In the genomic region with DNA sequence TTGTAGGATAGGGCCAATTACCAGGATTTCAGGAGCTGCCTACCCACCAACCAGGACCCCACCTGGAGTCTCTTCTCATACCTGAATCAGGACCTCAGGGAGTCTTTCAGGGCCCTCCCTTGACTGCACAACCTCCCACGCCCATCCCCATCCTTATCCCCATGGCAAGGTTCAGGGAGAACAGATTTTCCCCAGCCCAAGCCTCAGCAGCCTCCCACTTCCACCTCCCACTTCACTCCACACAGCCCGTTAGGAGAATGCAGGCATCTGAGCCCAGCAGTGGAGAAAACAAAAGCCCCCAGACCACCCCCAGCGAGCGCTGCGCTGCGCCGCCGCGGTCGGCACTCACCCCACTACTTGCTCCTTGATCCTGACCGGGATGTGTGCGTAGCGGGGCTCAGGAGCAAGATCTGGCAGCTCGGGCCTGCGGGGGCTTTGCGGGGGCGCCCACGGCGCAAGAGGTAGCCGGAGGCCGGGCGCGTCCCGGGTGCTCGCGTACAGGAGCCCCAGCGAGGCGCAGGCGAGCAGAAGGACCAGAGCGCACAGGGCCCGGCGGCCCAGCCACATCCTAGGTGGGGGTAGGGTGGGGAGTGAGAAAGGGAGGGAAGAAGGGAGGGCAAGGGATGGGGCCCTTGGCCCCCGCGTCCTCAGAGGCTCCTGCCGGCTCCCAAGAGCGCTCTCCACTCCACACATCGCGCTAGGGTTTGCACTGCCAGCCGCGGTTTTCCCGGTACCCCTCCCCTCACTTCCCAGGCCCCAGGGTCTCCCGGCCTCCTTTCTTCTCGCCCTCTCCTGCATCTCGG, we compare ENCODE assay signal across 8 cellular contexts. TPM values are rescaled to one million over a fixed set of nuclear protein-coding genes. Genes with fewer than 3 reads are reported as not detected.
A peak's percentile ranks its signal among the peaks of the same experiment; 100 is the strongest.
DNase-seq lines count a peak whose midpoint lies in the region; ATAC-seq and TF ChIP-seq lines count a peak whose summit lies in the region.

No MANE protein-coding gene starts in this region.

- H3K27ac Mint-ChIP-seq in CD14-positive monocyte (peak overlapping the region in 1 of 7 donors; percentile 18), chondrocyte (ENCODE audit: unreplicated experiment) (no peak overlapping the region)

- no peaks in the 10 kb centered on the region for H3K4me1 ChIP-seq in muscle layer of colon (ENCODE audit: insufficient read depth, low read length)

- no peaks in the 10 kb centered on the region for H3K9me3 ChIP-seq in MG63
- no peaks in the 10 kb centered on the region for H3K9me3 ChIP-seq in muscle layer of colon (ENCODE audit: low read length)

- peak overlapping the region; percentile 69 for H3K4me3 ChIP-seq in MG63
- H3K4me3 ChIP-seq in muscle layer of colon (ENCODE audit: low read depth in 1 of 2, low read length in 2 of 2) = peak overlapping the region; percentile 35 to 42

- H3K27ac ChIP-seq in muscle layer of colon (ENCODE audit: low read depth, low read length) = no peak overlapping the region

- H3K36me3 ChIP-seq in MG63 (no peaks in the 10 kb centered on the region), muscle layer of colon (ENCODE audit: insufficient read depth, low read length) (no peaks in the 10 kb centered on the region)

- intact Hi-C loops in CD14-positive monocyte (cut with micrococcal nuclease) = loop anchor here in 1 of 2 donors (5.0 kb wide), 1 partner anchor 174 kb away; a partner anchor contains a TSS

- H3K4me3 Mint-ChIP-seq in CD14-positive monocyte = peak overlapping the region; percentile 39 to 80
- peak overlapping the region; percentile 78 for H3K4me3 Mint-ChIP-seq in chondrocyte (ENCODE audit: unreplicated experiment)

- no peak for TF ChIP-seq CTCF in CD14-positive monocyte (IDR thresholded peaks at IDR 0.05)
- TF ChIP-seq CTCF in chondrocyte (IDR thresholded peaks at IDR 0.05) = no peak

- peaks cover 18% of the 10 kb centered on the region for H3K4me1 Mint-ChIP-seq in CD14-positive monocyte
- H3K4me1 Mint-ChIP-seq in chondrocyte (ENCODE audit: low read depth) = peaks cover 13% of the 10 kb centered on the region

- DNase-seq in CD14-positive monocyte (ENCODE audit: low spot score) = no peak
- DNase-seq in MG63 = no peak
- DNase-seq in chondrocyte (ENCODE audit: low spot score) = peak; percentile 80

- H3K36me3 Mint-ChIP-seq in CD14-positive monocyte = peaks cover 0 to 4% of the 10 kb centered on the region in 2 donors
- peaks cover 8% of the 10 kb centered on the region for H3K36me3 Mint-ChIP-seq in chondrocyte (ENCODE audit: low read depth)

- H3K9me3 Mint-ChIP-seq in CD14-positive monocyte (peaks cover 0 to 5% (median 2%) of the 10 kb centered on the region in 7 donors), chondrocyte (ENCODE audit: low read depth) (no peaks in the 10 kb centered on the region)

- H3K27me3 Mint-ChIP-seq in CD14-positive monocyte (ENCODE audit: low read depth in 3 of 3) = peaks cover 66 to 84% (median 68%) of the 10 kb centered on the region in 3 donors
- peaks cover 2% of the 10 kb centered on the region for H3K27me3 Mint-ChIP-seq in chondrocyte (ENCODE audit: low read depth)

- H3K27me3 ChIP-seq in MG63 = no peaks in the 10 kb centered on the region
- peaks cover 5 to 45% of the 10 kb centered on the region in 2 donors for H3K27me3 ChIP-seq in muscle layer of colon (ENCODE audit: control insufficient read depth in 1 of 2, insufficient read depth in 2 of 2, low read length in 2 of 2)

- ATAC-seq in GM19328 (IDR thresholded peaks at IDR 0.05; ENCODE audit: unreplicated experiment) (no peak), HG03342 (IDR thresholded peaks at IDR 0.05; ENCODE audit: unreplicated experiment) (no peak), GM18861 (IDR thresholded peaks at IDR 0.05; ENCODE audit: unreplicated experiment) (no peak), GM18870 (IDR thresholded peaks at IDR 0.05; ENCODE audit: unreplicated experiment) (no peak)

- H3K9ac ChIP-seq in muscle layer of colon (ENCODE audit: low read length) = no peak overlapping the region

RNA-seq across cellular contexts. Expression of a gene that starts 1.2 kb away (rescaled TPM):
- not detected for polyA plus RNA-seq in CD14-positive monocyte
- total RNA-seq in MG63 (2014; rRNA removed; shearing (Covaris generic); ENCODE audit: low replicate concordance) = 8.9 and 13.9 TPM in 2 replicates
- total RNA-seq in chondrocyte = 20.8 to 21.8 TPM (median 21.4 TPM) in 3 replicates

RNA-seq across cellular contexts. Expression of a gene that starts 20.5 kb away (rescaled TPM):
- polyA plus RNA-seq in CD14-positive monocyte = not detected
- 17.0 and 17.4 TPM in 2 replicates for total RNA-seq in MG63 (2014; rRNA removed; shearing (Covaris generic); ENCODE audit: low replicate concordance)
- total RNA-seq in chondrocyte = 29.0 to 30.6 TPM (median 29.5 TPM) in 3 replicates

RNA-seq across cellular contexts. Expression of a gene that starts 27.1 kb away (rescaled TPM):
- polyA plus RNA-seq in CD14-positive monocyte = under 1 TPM in 1 of 2 donors, not detected in 1; 0.08 TPM
- total RNA-seq in MG63 (2014; rRNA removed; shearing (Covaris generic); ENCODE audit: low replicate concordance) = 0.20 and 0.52 TPM in 2 replicates
- total RNA-seq in chondrocyte = 29.8 to 30.3 TPM (median 30.1 TPM) in 3 replicates

RNA-seq across cellular contexts. Expression of a gene that starts 40.8 kb away (rescaled TPM):
- 10 to 100 TPM; 12.3 to 16.9 TPM for polyA plus RNA-seq in CD14-positive monocyte
- total RNA-seq in MG63 (2014; rRNA removed; shearing (Covaris generic); ENCODE audit: low replicate concordance) = 16.3 and 98.3 TPM in 2 replicates
- total RNA-seq in chondrocyte = 27.9 to 33.1 TPM (median 30.5 TPM) in 3 replicates

Comparison
In these comparisons a context has a peak if more than half of its experiments do, and no peak if none do; other contexts are left out.
1. RNA of a gene that starts 27.1 kb away (total RNA-seq): 29.8 to 30.3 TPM in chondrocyte; 0.20 to 0.52 TPM in MG63; every median in the first group is over 10 times any median in the second.